ENCODE assay signal across 27 cellular contexts in genomic region chr22:48279465-48279765, GRCh38.
DNase-seq lines count a peak whose midpoint lies in the region; ATAC-seq and TF ChIP-seq lines count a peak whose summit lies in the region.
"Had no signal": no experiment of that assay in that cellular context is flagged by ENCODE, and none has a peak within 500 bp of the region (broad histone marks: within the 10 kb centered on the region; RNA-seq: fewer than 3 reads in every experiment).

No MANE protein-coding gene starts in this region.

- TF ChIP-seq CTCF in glutamatergic neuron (IDR thresholded peaks at IDR 0.05; ENCODE audit: partially characterized antibody, unreplicated experiment) = no peak

- H3K9me3 Mint-ChIP-seq in glutamatergic neuron (ENCODE audit: unreplicated experiment) = peaks cover 15% of the 10 kb centered on the region
- H3K9me3 Mint-ChIP-seq: CD8-positive, alpha-beta memory T cell had no signal

- ATAC-seq in esophagus mucosa = no peak
- ATAC-seq in GM19455 (IDR thresholded peaks at IDR 0.05; ENCODE audit: unreplicated experiment) = no peak
- ATAC-seq: HCT116 had no signal

- H3K4me3 Mint-ChIP-seq in glutamatergic neuron (ENCODE audit: unreplicated experiment) = no peak overlapping the region
- H3K4me3 Mint-ChIP-seq: CD14-positive monocyte; CD8-positive, alpha-beta memory T cell; IgD-negative memory B cell had no signal

- H3K27ac ChIP-seq in caudate nucleus (ENCODE audit: low read depth, low read length) = peak overlapping the region; percentile 67
- H3K27ac ChIP-seq: HL-60, KMS-11, Peyer's patch had no signal

- H3K4me1 Mint-ChIP-seq in glutamatergic neuron (ENCODE audit: low read depth, unreplicated experiment) = peaks cover 2% of the 10 kb centered on the region
- H3K4me1 Mint-ChIP-seq: CD14-positive monocyte; CD8-positive, alpha-beta memory T cell; IgD-negative memory B cell had no signal

- DNase-seq in NCI-H1105 treated with DMSO at 0.1 percent for 48 hours (lab: John Stamatoyannopoulos, UW) = peak; percentile 6
- DNase-seq in NCI-H1105 (lab: John Stamatoyannopoulos, UW) = no peak
- DNase-seq in caudate nucleus (lab: John Stamatoyannopoulos, UW) = peak in 1 of 61 donors; percentile 96
- DNase-seq in glutamatergic neuron = no peak
- DNase-seq in NK-92 treated with Interleukin-12 subunit alpha and Interleukin-12 subunit beta, amount 100 ng/mL, for 24 hours (lab: John Stamatoyannopoulos, UW) = no peak
- no peak for DNase-seq in stimulated activated CD4-positive, alpha-beta T cell treated with anti-CD3 and anti-CD28 coated beads, Interleukin-4, amount 100 ng/mL, for 4 hours
- DNase-seq: 8988T; ACHN; BE2C; CD8-positive, alpha-beta memory T cell; DMS153; DND-41; NCI-H1048; NCI-H1436; NCI-H1930; NCI-H2107; NCI-H526; OCI-M1; Peyer's patch; SHP77 treated with DMSO at 0.1 percent for 48 hours had no signal

- peaks cover 14% of the 10 kb centered on the region for H3K36me3 Mint-ChIP-seq in glutamatergic neuron (ENCODE audit: unreplicated experiment)
- H3K36me3 Mint-ChIP-seq: CD14-positive monocyte; CD8-positive, alpha-beta memory T cell; IgD-negative memory B cell had no signal

- peaks cover 5% of the 10 kb centered on the region for H3K27me3 Mint-ChIP-seq in glutamatergic neuron (ENCODE audit: unreplicated experiment)

- peak overlapping the region; percentile 21 for H3K27ac Mint-ChIP-seq in glutamatergic neuron (ENCODE audit: unreplicated experiment)
- H3K27ac Mint-ChIP-seq: CD14-positive monocyte; CD8-positive, alpha-beta memory T cell; IgD-negative memory B cell had no signal
